ENCODE assay signal across 26 cellular contexts in genomic region chr5:81408496-81408895, GRCh38. TPM values are rescaled to one million over a fixed set of nuclear protein-coding genes. Genes with fewer than 3 reads are reported as not detected.
"Had no signal": no experiment of that assay in that cellular context is flagged by ENCODE, and none has a peak within 500 bp of the region (broad histone marks: within the 10 kb centered on the region; RNA-seq: fewer than 3 reads in every experiment).

No MANE protein-coding gene starts in this region.

- DNase-seq: activated CD4-positive, alpha-beta T cell treated with anti-CD3 and anti-CD28 coated beads, Interleukin-2, amount 50 U/mL, for 1 hour; activated CD4-positive, CD25-positive, alpha-beta regulatory T cell treated with anti-CD3 and anti-CD28 coated beads, Interleukin-2, amount 50 U/mL, for 72 hours; activated CD8-positive, alpha-beta T cell treated with anti-CD3 and anti-CD28 coated beads, Interleukin-2, amount 10 ng/mL, durations not matched to agents 7 days and 5 days; activated gamma-delta T cell treated with Interleukin-2 at 50 U/mL for 16 hours; aorta; dermis blood vessel endothelial cell; effector memory CD4-positive, alpha-beta T cell; left lung; natural killer cell; pancreas; psoas muscle; stimulated activated CD4-positive, alpha-beta T cell treated with anti-CD3 and anti-CD28 coated beads, Interleukin-2, amount 100 ng/mL, for 24 hours; T-helper 1 cell; transverse colon; uterus had no signal

- H3K4me1 ChIP-seq: left lung, pancreas, psoas muscle, right atrium auricular region, transverse colon, uterus had no signal

- H3K9me3 ChIP-seq: left lung, neutrophil, pancreas, psoas muscle, right atrium auricular region, transverse colon, uterus had no signal

- H3K4me3 ChIP-seq: left lung, pancreas, psoas muscle, right atrium auricular region, skin epidermis, transverse colon, uterus had no signal

- H3K27me3 ChIP-seq: left lung, neutrophil, pancreas, right atrium auricular region, transverse colon, uterus had no signal

- FAIRE-seq: pancreas, TTC549 had no signal

- H3K27ac ChIP-seq: left lung, neutrophil, pancreas, psoas muscle, right atrium auricular region, skin epidermis, transverse colon, uterus, WERI-Rb-1 had no signal

- H3K36me3 ChIP-seq: left lung, neutrophil, pancreas, right atrium auricular region, transverse colon, uterus, WERI-Rb-1 had no signal

- ATAC-seq: activated CD8-positive, alpha-beta T cell treated with anti-CD3 and anti-CD28 coated beads, Interleukin-2, amount 10 ng/mL, durations not matched to agents 7 days and 5 days; left lung; natural killer cell; pancreas; psoas muscle; stimulated activated effector memory CD8-positive, alpha-beta T cell treated with anti-CD3 and anti-CD28 coated beads, Interleukin-12 subunit alpha, Interleukin-12 subunit beta, amount 100 ng/mL, for 72 hours had no signal

RNA-seq across cellular contexts. Expression of gene ACOT12, which starts 14.6 kb away (rescaled TPM):
- total RNA-seq: activated CD8-positive, alpha-beta T cell treated with anti-CD3 and anti-CD28 coated beads, Interleukin-2, amount 10 ng/mL, durations not matched to agents 7 days and 5 days; cardiac septum; dermis blood vessel endothelial cell; kidney epithelial cell; left lung; lung microvascular endothelial cell; natural killer cell; psoas muscle; right atrium auricular region; transverse colon had no signal
- polyA plus RNA-seq: adipose tissue, aorta, esophagus, psoas muscle had no signal
